12 cellular contexts compared by ENCODE assay signal in genomic region chr10:61944445-61945123, GRCh38. TPM values are rescaled to one million over a fixed set of nuclear protein-coding genes. Genes with fewer than 3 reads are reported as not detected.
DNase-seq lines count a peak whose midpoint lies in the region; ATAC-seq, FAIRE-seq and TF ChIP-seq lines count a peak whose summit lies in the region.
"Had no signal": no experiment of that assay in that cellular context is flagged by ENCODE, and none has a peak within 500 bp of the region (broad histone marks: within the 10 kb centered on the region; RNA-seq: fewer than 3 reads in every experiment).

No MANE protein-coding gene starts in this region.

- H3K4me3 Mint-ChIP-seq in HFFc6: 0 out of 2 replicates have a peak overlapping the region, but pooled peaks have one; percentile 41
- peak overlapping the region; percentile 71 for H3K4me3 Mint-ChIP-seq in activated naive CD8-positive, alpha-beta T cell treated with anti-CD3 and anti-CD28 coated beads, Interleukin-2, amount 50 U/mL, for 24 hours
- H3K4me3 Mint-ChIP-seq in naive B cell: peak overlapping the region in 6 of 8 donors; percentile 15 to 83 (median 71)

- H3K36me3 ChIP-seq in ACC112 (ENCODE audit: insufficient read depth, low read length): peaks cover 23% of the 10 kb centered on the region

- H3K9me3 Mint-ChIP-seq in HFFc6 (no peaks in the 10 kb centered on the region), naive B cell (peaks cover 0 to 2% (median 0%) of the 10 kb centered on the region in 7 donors)
- H3K9me3 Mint-ChIP-seq in activated naive CD8-positive, alpha-beta T cell treated with anti-CD3 and anti-CD28 coated beads, Interleukin-2, amount 50 U/mL, for 24 hours: no peaks in the 10 kb centered on the region

- TF ChIP-seq CTCF in HFFc6 (IDR thresholded peaks at IDR 0.05): no peak

- H3K27me3 Mint-ChIP-seq in HFFc6 (ENCODE audit: insufficient read depth) (peaks cover 3% of the 10 kb centered on the region; the same call in 1 of the 2 replicates), naive B cell (no peaks in the 10 kb centered on the region)
- no peaks in the 10 kb centered on the region for H3K27me3 Mint-ChIP-seq in activated naive CD8-positive, alpha-beta T cell treated with anti-CD3 and anti-CD28 coated beads, Interleukin-2, amount 50 U/mL, for 24 hours

- H3K27ac Mint-ChIP-seq in HFFc6 (peak overlapping the region; percentile 54), naive B cell (peak overlapping the region; percentile 39 to 97 (median 90))
- H3K27ac Mint-ChIP-seq in activated naive CD8-positive, alpha-beta T cell treated with anti-CD3 and anti-CD28 coated beads, Interleukin-2, amount 50 U/mL, for 24 hours: peak overlapping the region; percentile 98

- H3K27ac ChIP-seq in ACC112 (ENCODE audit: low read depth, low read length): peak overlapping the region; percentile 95

- H3K4me1 Mint-ChIP-seq in HFFc6 (ENCODE audit: low read depth) (peaks cover 53% of the 10 kb centered on the region), naive B cell (peaks cover 27 to 69% (median 46%) of the 10 kb centered on the region in 3 donors)
- peaks cover 64% of the 10 kb centered on the region for H3K4me1 Mint-ChIP-seq in activated naive CD8-positive, alpha-beta T cell treated with anti-CD3 and anti-CD28 coated beads, Interleukin-2, amount 50 U/mL, for 24 hours

- no peaks in the 10 kb centered on the region for H3K27me3 ChIP-seq in ACC112 (ENCODE audit: insufficient read depth, low read length)

- no peak for ATAC-seq in activated naive CD8-positive, alpha-beta T cell treated with anti-CD3 and anti-CD28 coated beads, Interleukin-2, amount 50 U/mL, for 24 hours
- ATAC-seq in naive B cell (ENCODE audit: low read depth in 2 of 2): no peak

- peaks cover 2% of the 10 kb centered on the region for H3K79me2 ChIP-seq in ACC112 (ENCODE audit: control insufficient read depth, insufficient read depth, low read length, unreplicated experiment)

- H3K36me3 Mint-ChIP-seq in HFFc6 (ENCODE audit: low read depth) (peaks cover 52% of the 10 kb centered on the region), naive B cell (peaks cover 17 to 32% of the 10 kb centered on the region in 2 donors)
- H3K36me3 Mint-ChIP-seq in activated naive CD8-positive, alpha-beta T cell treated with anti-CD3 and anti-CD28 coated beads, Interleukin-2, amount 50 U/mL, for 24 hours (ENCODE audit: low read depth): peaks cover 68% of the 10 kb centered on the region

- peak overlapping the region; percentile 36 for H2AFZ ChIP-seq in ACC112 (ENCODE audit: low read length, unreplicated experiment)

- peaks cover 51% of the 10 kb centered on the region for H3K4me1 ChIP-seq in ACC112 (ENCODE audit: control insufficient read depth, insufficient read depth, low read length, unreplicated experiment)

- 0 out of 2 replicates have a peak overlapping the region, but pooled peaks have one; percentile 34 for H3K4me3 ChIP-seq in ACC112 (ENCODE audit: low read depth, low read length)

- no peak for FAIRE-seq in frontal cortex (lab: Jason Lieb, UNC)

- no peak for DNase-seq in HFFc6
- no peak for DNase-seq in activated naive CD8-positive, alpha-beta T cell treated with anti-CD3 and anti-CD28 coated beads, Interleukin-2, amount 50 U/mL, for 24 hours
- DNase-seq in naive B cell: no peak
- no peak for DNase-seq in NCI-H2171 treated with DMSO at 0.1 percent for 48 hours (lab: John Stamatoyannopoulos, UW)
- no peak for DNase-seq in NOMO-1 treated with dmso at 0.1 percent for 144 hours (lab: John Stamatoyannopoulos, UW; ENCODE audit: unreplicated experiment)
- DNase-seq in GDM1 (lab: John Stamatoyannopoulos, UW): no peak
- no peak for DNase-seq in frontal cortex (ENCODE audit: low spot score in 2 of 2)
- DNase-seq: KBM-7; NCI-H2227 treated with DMSO at 0.1 percent for 48 hours; SIG-M5; stimulated activated naive CD4-positive, alpha-beta T cell treated with Interleukin-2 at 50 U/mL for 16 hours had no signal

RNA-seq across cellular contexts. Expression of gene ARID5B, which starts 43.1 kb away (rescaled TPM):
- total RNA-seq in HFFc6 (2021; fragmentation: NEBNext Ultra II Directional; extraction: Animal tissue kit (Norgen Biotek cat#: 25700)): 100 to 1,000 TPM; 102 to 142 (median 131) TPM
- 100 to 1,000 TPM in 5 of 6 donors, 10 to 100 TPM in 1; 68.6 to 165 (median 122) TPM for polyA plus RNA-seq in naive B cell (ENCODE audit: low read depth in 6 of 6)
- total RNA-seq in frontal cortex: 19.6 TPM
